In genomic region chr2:51996569-51996917, GRCh38 we compare ENCODE assay signal across 2 cellular contexts.
TF ChIP-seq lines count a peak whose summit lies in the region.

No MANE protein-coding gene starts in this region.

TF ChIP-seq in SK-N-SH, 30 proteins besides CTCF, POLR2A, EP300 and RAD21:
- TF ChIP-seq POLR2AphosphoS5 (IDR thresholded peaks at IDR 0.05; ENCODE audit: low read depth, low read length) (no peak), GABPA (IDR thresholded peaks at IDR 0.05; ENCODE audit: low read depth) (no peak), PBX3 (IDR thresholded peaks at IDR 0.05) (no peak), MEF2A (IDR thresholded peaks at IDR 0.05; ENCODE audit: borderline replicate concordance, low read depth) (peak; percentile 62; the same call in 1 of the 2 replicates)
TF ChIP-seq in SK-N-SH: peak in this region for 1.

TF ChIP-seq in endothelial cell of umbilical vein, 7 proteins besides CTCF, POLR2A, EP300 and RAD21:
- TF ChIP-seq EZH2 (IDR thresholded peaks at IDR 0.05; ENCODE audit: borderline replicate concordance, low read depth, low read length, severe bottlenecking): no peak
- TF ChIP-seq POLR2AphosphoS5 (IDR thresholded peaks at IDR 0.05; ENCODE audit: insufficient read depth, low read depth, low read length): peak; percentile 20
- TF ChIP-seq JUN (IDR thresholded peaks at IDR 0.05; ENCODE audit: borderline replicate concordance, insufficient read depth, insufficient read length, low read depth): peak; percentile 70
- no peak for TF ChIP-seq MAX (IDR thresholded peaks at IDR 0.05; ENCODE audit: insufficient read depth, insufficient read length)
- no peak for TF ChIP-seq FOS (IDR thresholded peaks at IDR 0.05; ENCODE audit: borderline replicate concordance, insufficient read depth, low read length)
- TF ChIP-seq MYC (IDR thresholded peaks at IDR 0.05; ENCODE audit: low read depth, low read length): no peak
- TF ChIP-seq GATA2 (IDR thresholded peaks at IDR 0.05; ENCODE audit: insufficient read depth, insufficient read length, low read depth, low read length): peak; percentile 73
